Comparison of ENCODE assay signal across 9 cellular contexts in genomic region chr13:33908111-33908510, GRCh38.
"Had no signal": no experiment of that assay in that cellular context is flagged by ENCODE, and none has a peak within 500 bp of the region (broad histone marks: within the 10 kb centered on the region; RNA-seq: fewer than 3 reads in every experiment).

No MANE protein-coding gene starts in this region.

- ATAC-seq: GM23338, HCT116 had no signal

- H3K4me3 ChIP-seq: GM23248, GM23338, HAP-1 had no signal

- DNase-seq: GM23248, GOT3, H7, H9, HCEC 1CT, HFFc6 had no signal
